ENCODE assay signal across 9 cellular contexts in genomic region chr4:56995525-56995924, GRCh38. TPM values are rescaled to one million over a fixed set of nuclear protein-coding genes. Genes with fewer than 3 reads are reported as not detected.
DNase-seq lines count a peak whose midpoint lies in the region; ATAC-seq lines count a peak whose summit lies in the region.
"Had no signal": no experiment of that assay in that cellular context is flagged by ENCODE, and none has a peak within 500 bp of the region (broad histone marks: within the 10 kb centered on the region; RNA-seq: fewer than 3 reads in every experiment).

No MANE protein-coding gene starts in this region.

- ATAC-seq in left cardiac atrium (peak; percentile 96 to 97), sciatic nerve (peak; percentile 96), GM18907 (IDR thresholded peaks at IDR 0.05; ENCODE audit: unreplicated experiment) (no peak), HG03045 (IDR thresholded peaks at IDR 0.05; ENCODE audit: unreplicated experiment) (no peak), HG03378 (IDR thresholded peaks at IDR 0.05; ENCODE audit: unreplicated experiment) (no peak)

- peak; percentile 87 for DNase-seq in GM04504 (ENCODE audit: low read depth)
- peak; percentile 97 for DNase-seq in astrocyte of the hippocampus (ENCODE audit: low read depth, low spot score)
- DNase-seq in left cardiac atrium = peak; percentile 68
- DNase-seq in sciatic nerve (ENCODE audit: low spot score) = peak; percentile 70
- no peak for DNase-seq in NCI-H1436 (lab: John Stamatoyannopoulos, UW)
- DNase-seq: activated naive CD4-positive, alpha-beta T cell had no signal

- intact Hi-C loops in left cardiac atrium (cut with DNase I) (no loop called here), sciatic nerve (cut with DNase I) (no loop called here)

RNA-seq across cellular contexts. Expression of gene POLR2B, which starts 16.8 kb away (rescaled TPM):
- total RNA-seq in left cardiac atrium (10 to 100 TPM; 67.0 to 78.4 TPM), sciatic nerve (68.1 TPM)

RNA-seq across cellular contexts. Expression of gene NOA1, which starts 18.1 kb away (rescaled TPM):
- total RNA-seq in left cardiac atrium (1 to 10 TPM; 8.8 to 9.2 TPM), sciatic nerve (9.5 TPM)

Comparison
In these comparisons a context has a peak if more than half of its experiments do, and no peak if none do; other contexts are left out.
1. ATAC-seq: peak in left cardiac atrium (2 of 2) and sciatic nerve (single experiment); none in GM18907 (single experiment), HG03045 (single experiment) and HG03378 (single experiment).